ENCODE assay signal across 8 cellular contexts in the genomic region with DNA sequence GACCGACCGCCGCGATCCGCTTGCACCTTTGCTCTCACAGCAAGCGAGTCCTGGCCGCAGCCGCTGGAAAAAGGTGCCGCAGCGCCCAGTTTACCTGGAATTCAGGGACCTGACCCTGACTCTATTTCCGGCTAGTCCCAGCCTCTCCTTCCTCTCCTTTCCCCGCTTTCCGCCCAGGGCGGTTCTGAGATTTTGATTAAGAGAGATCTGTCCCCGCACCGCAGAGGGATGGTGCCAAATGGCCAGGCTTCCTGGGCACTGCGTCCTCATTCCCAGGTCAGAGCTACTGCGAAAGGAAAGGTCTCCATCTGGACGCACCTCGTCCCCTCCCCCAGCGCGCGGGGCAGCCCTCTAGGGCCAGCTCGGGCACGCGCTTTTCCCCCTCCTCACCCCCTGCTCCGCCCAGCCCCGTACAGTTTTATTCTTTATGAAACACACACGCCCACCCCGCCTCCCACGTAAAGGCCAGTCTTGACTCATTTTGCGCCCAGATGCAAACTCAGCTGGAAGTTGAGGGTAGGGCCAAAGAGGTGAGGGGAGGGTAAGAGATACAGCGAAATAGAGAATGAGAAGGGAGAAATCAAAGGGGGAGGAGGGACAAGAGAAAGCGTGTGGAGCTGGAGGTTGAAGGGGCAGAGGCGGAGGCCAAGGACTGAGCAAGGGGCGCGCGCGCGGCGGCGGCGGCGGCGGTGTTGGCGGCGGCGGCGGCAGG.
A peak's percentile ranks its signal among the peaks of the same experiment; 100 is the strongest.
DNase-seq lines count a peak whose midpoint lies in the region; ATAC-seq and TF ChIP-seq lines count a peak whose summit lies in the region.

No MANE protein-coding gene starts in this region.

- peak; percentile 57 for ATAC-seq in GM18502 (IDR thresholded peaks at IDR 0.05; ENCODE audit: poor library complexity, unreplicated experiment)

- no peak overlapping the region for H3K4me3 Mint-ChIP-seq in activated CD4-positive, alpha-beta memory T cell treated with anti-CD3 and anti-CD28 coated beads, Interleukin-2, amount 10 ng/mL, durations not matched to agents 7 days and 5 days

- CTCF ChIA-PET in activated CD4-positive, alpha-beta memory T cell treated with anti-CD3 and anti-CD28 coated beads, Interleukin-2, amount 10 ng/mL, durations not matched to agents 7 days and 5 days (lab: Charles Lee) = no interaction called here

- TF ChIP-seq CTCF in fibroblast of pulmonary artery (IDR thresholded peaks at IDR 0.05; ENCODE audit: low read length, missing control alignments) = no peak

- H3K27me3 Mint-ChIP-seq in activated CD4-positive, alpha-beta memory T cell treated with anti-CD3 and anti-CD28 coated beads, Interleukin-2, amount 10 ng/mL, durations not matched to agents 7 days and 5 days = peaks cover 59% of the 10 kb centered on the region

- peaks cover 5% of the 10 kb centered on the region for H3K4me1 Mint-ChIP-seq in activated CD4-positive, alpha-beta memory T cell treated with anti-CD3 and anti-CD28 coated beads, Interleukin-2, amount 10 ng/mL, durations not matched to agents 7 days and 5 days

- POLR2A ChIA-PET in activated CD4-positive, alpha-beta memory T cell treated with anti-CD3 and anti-CD28 coated beads, Interleukin-2, amount 10 ng/mL, durations not matched to agents 7 days and 5 days (lab: Charles Lee) = no interaction called here

- H3K27ac Mint-ChIP-seq in activated CD4-positive, alpha-beta memory T cell treated with anti-CD3 and anti-CD28 coated beads, Interleukin-2, amount 10 ng/mL, durations not matched to agents 7 days and 5 days = no peak overlapping the region

- peak overlapping the region; percentile 50 for H3K4me3 ChIP-seq in fibroblast of pulmonary artery (replicated peaks; ENCODE audit: low read depth, low read length)

- DNase-seq in NCI-H2196 treated with DMSO at 0.1 percent for 48 hours (lab: John Stamatoyannopoulos, UW; ENCODE audit: unreplicated experiment) (peak; percentile 43), fibroblast of pulmonary artery (ENCODE audit: low read depth) (no peak), retina (peak; percentile 84), NCI-H187 (lab: John Stamatoyannopoulos, UW) (no peak)
- no peak for DNase-seq in stimulated activated CD4-positive, alpha-beta T cell treated with anti-CD3 and anti-CD28 coated beads, Interleukin-2, amount 100 ng/mL, for 24 hours
- no peak for DNase-seq in activated T-cell treated with anti-CD3 and anti-CD28 coated beads, Interleukin-2, amount 50 U/mL, for 1 hour
- DNase-seq in activated CD4-positive, alpha-beta memory T cell treated with anti-CD3 and anti-CD28 coated beads, Interleukin-2, amount 10 ng/mL, durations not matched to agents 7 days and 5 days = no peak

- H3K36me3 Mint-ChIP-seq in activated CD4-positive, alpha-beta memory T cell treated with anti-CD3 and anti-CD28 coated beads, Interleukin-2, amount 10 ng/mL, durations not matched to agents 7 days and 5 days (ENCODE audit: low read depth) = peaks cover 11% of the 10 kb centered on the region

- peaks cover 8% of the 10 kb centered on the region for H3K9me3 Mint-ChIP-seq in activated CD4-positive, alpha-beta memory T cell treated with anti-CD3 and anti-CD28 coated beads, Interleukin-2, amount 10 ng/mL, durations not matched to agents 7 days and 5 days

Comparison
In these comparisons a context has a peak if more than half of its experiments do, and no peak if none do; other contexts are left out.
1. DNase-seq: peak in NCI-H2196 treated with DMSO at 0.1 percent for 48 hours (single experiment) and retina (single experiment); none in fibroblast of pulmonary artery (single experiment), NCI-H187 (0 of 2), stimulated activated CD4-positive, alpha-beta T cell treated with anti-CD3 and anti-CD28 coated beads, Interleukin-2, amount 100 ng/mL, for 24 hours (0 of 2), activated T-cell treated with anti-CD3 and anti-CD28 coated beads, Interleukin-2, amount 50 U/mL, for 1 hour (single experiment) and activated CD4-positive, alpha-beta memory T cell treated with anti-CD3 and anti-CD28 coated beads, Interleukin-2, amount 10 ng/mL, durations not matched to agents 7 days and 5 days (single experiment).